Comparison of ENCODE assay signal across 2 cellular contexts in the genomic region with DNA sequence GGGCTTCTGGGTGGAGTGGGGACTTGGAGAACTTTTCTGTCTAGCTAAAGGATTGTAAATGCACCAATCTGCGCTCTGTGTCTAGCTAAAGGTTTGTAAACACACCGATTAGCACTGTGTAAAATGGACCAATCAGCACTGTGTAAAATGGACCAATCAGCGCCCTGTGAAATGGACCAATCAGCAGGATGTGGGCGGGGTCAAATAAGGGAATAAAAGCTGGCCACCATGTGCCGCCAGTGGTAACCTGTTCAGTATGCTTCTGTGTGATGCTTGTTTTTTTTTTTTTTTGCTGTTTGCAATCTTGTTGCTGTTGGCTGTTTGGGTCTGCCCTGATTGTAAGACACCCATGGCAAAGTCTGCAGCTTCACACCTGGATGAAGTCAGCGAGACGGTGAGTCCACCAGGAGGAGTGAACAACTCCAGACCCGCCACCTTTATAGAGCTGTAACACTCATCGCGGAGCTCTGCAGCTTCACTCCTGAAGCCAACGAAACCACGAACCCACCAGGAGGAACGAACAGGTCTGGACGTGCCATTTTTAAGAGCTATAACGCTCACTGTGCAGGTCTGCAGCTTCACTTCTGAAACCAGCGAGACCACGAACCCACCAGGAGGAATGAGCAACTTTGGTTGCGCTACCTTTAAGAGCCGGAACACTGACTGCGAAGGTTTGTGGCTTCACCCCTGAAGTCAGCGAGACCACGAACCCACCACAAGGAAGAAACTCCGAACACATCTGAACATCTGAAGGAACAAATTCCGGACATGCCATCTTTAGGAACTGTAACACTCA.
TF ChIP-seq lines count a peak whose summit lies in the region.

No MANE protein-coding gene starts in this region.

TF ChIP-seq in HEK293, 187 proteins besides CTCF, POLR2A, EP300 and RAD21 (continued from another document):
- TF ChIP-seq, protein P1, sequence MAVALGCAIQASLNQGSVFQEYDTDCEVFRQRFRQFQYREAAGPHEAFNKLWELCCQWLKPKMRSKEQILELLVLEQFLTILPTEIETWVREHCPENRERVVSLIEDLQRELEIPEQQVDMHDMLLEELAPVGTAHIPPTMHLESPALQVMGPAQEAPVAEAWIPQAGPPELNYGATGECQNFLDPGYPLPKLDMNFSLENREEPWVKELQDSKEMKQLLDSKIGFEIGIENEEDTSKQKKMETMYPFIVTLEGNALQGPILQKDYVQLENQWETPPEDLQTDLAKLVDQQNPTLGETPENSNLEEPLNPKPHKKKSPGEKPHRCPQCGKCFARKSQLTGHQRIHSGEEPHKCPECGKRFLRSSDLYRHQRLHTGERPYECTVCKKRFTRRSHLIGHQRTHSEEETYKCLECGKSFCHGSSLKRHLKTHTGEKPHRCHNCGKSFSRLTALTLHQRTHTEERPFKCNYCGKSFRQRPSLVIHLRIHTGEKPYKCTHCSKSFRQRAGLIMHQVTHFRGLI (tag by site-specific recombination; IDR thresholded peaks at IDR 0.05), result 0 out of 2 replicates have a peak, but pooled peaks have one; percentile 33
- TF ChIP-seq ZNF791 (tag by site-specific recombination; IDR thresholded peaks at IDR 0.05), result no peak

TF ChIP-seq in GM12878, 131 proteins besides CTCF, POLR2A, EP300 and RAD21 (continued from another document):
- TF ChIP-seq, protein P2, sequence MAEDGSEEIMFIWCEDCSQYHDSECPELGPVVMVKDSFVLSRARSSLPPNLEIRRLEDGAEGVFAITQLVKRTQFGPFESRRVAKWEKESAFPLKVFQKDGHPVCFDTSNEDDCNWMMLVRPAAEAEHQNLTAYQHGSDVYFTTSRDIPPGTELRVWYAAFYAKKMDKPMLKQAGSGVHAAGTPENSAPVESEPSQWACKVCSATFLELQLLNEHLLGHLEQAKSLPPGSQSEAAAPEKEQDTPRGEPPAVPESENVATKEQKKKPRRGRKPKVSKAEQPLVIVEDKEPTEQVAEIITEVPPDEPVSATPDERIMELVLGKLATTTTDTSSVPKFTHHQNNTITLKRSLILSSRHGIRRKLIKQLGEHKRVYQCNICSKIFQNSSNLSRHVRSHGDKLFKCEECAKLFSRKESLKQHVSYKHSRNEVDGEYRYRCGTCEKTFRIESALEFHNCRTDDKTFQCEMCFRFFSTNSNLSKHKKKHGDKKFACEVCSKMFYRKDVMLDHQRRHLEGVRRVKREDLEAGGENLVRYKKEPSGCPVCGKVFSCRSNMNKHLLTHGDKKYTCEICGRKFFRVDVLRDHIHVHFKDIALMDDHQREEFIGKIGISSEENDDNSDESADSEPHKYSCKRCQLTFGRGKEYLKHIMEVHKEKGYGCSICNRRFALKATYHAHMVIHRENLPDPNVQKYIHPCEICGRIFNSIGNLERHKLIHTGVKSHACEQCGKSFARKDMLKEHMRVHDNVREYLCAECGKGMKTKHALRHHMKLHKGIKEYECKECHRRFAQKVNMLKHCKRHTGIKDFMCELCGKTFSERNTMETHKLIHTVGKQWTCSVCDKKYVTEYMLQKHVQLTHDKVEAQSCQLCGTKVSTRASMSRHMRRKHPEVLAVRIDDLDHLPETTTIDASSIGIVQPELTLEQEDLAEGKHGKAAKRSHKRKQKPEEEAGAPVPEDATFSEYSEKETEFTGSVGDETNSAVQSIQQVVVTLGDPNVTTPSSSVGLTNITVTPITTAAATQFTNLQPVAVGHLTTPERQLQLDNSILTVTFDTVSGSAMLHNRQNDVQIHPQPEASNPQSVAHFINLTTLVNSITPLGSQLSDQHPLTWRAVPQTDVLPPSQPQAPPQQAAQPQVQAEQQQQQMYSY (CRISPR knock-in tag; IDR thresholded peaks at IDR 0.05), result no peak
- TF ChIP-seq, protein P3, sequence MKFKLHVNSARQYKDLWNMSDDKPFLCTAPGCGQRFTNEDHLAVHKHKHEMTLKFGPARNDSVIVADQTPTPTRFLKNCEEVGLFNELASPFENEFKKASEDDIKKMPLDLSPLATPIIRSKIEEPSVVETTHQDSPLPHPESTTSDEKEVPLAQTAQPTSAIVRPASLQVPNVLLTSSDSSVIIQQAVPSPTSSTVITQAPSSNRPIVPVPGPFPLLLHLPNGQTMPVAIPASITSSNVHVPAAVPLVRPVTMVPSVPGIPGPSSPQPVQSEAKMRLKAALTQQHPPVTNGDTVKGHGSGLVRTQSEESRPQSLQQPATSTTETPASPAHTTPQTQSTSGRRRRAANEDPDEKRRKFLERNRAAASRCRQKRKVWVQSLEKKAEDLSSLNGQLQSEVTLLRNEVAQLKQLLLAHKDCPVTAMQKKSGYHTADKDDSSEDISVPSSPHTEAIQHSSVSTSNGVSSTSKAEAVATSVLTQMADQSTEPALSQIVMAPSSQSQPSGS (IDR thresholded peaks at IDR 0.05; ENCODE audit: low read length), result 0 out of 2 replicates have a peak, but pooled peaks have one; percentile 25
- TF ChIP-seq RUNX3 (IDR thresholded peaks at IDR 0.05; ENCODE audit: low read length) (peak; percentile 89; the same call in 1 of the 2 replicates), FOS (IDR thresholded peaks at IDR 0.05; ENCODE audit: borderline replicate concordance, extremely low read depth, insufficient read length) (peak; percentile 30), CBFB (IDR thresholded peaks at IDR 0.05; ENCODE audit: low read depth) (peak; percentile 68; the same call in 1 of the 2 replicates), ZSCAN29 (IDR thresholded peaks at IDR 0.05) (no peak), EED (IDR thresholded peaks at IDR 0.05; ENCODE audit: low read depth) (peak; percentile 54; the same call in 1 of the 2 replicates), IKZF2 (IDR thresholded peaks at IDR 0.05) (0 out of 4 replicates have a peak, but pooled peaks have one; percentile 34 to 39), TCF3 (IDR thresholded peaks at IDR 0.05; ENCODE audit: borderline replicate concordance, insufficient read depth, low read depth, low read length) (no peak), SP1 (IDR thresholded peaks at IDR 0.05; ENCODE audit: low read depth, low read length) (peak; percentile 77)
- TF ChIP-seq, protein P4, sequence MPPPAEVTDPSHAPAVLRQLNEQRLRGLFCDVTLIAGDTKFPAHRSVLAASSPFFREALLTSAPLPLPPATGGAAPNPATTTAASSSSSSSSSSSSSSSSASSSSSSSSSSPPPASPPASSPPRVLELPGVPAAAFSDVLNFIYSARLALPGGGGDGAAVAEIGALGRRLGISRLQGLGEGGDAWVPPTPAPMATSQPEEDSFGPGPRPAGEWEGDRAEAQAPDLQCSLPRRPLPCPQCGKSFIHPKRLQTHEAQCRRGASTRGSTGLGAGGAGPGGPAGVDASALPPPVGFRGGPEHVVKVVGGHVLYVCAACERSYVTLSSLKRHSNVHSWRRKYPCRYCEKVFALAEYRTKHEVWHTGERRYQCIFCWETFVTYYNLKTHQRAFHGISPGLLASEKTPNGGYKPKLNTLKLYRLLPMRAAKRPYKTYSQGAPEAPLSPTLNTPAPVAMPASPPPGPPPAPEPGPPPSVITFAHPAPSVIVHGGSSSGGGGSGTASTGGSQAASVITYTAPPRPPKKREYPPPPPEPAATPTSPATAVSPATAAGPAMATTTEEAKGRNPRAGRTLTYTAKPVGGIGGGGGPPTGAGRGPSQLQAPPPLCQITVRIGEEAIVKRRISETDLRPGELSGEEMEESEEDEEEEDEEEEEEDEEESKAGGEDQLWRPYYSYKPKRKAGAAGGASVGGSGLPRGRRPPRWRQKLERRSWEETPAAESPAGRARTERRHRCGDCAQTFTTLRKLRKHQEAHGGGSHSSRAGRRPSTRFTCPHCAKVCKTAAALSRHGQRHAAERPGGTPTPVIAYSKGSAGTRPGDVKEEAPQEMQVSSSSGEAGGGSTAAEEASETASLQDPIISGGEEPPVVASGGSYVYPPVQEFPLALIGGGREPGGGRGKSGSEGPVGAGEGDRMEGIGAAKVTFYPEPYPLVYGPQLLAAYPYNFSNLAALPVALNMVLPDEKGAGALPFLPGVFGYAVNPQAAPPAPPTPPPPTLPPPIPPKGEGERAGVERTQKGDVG (CRISPR knock-in tag; IDR thresholded peaks at IDR 0.05), result no peak
- TF ChIP-seq, protein P5, sequence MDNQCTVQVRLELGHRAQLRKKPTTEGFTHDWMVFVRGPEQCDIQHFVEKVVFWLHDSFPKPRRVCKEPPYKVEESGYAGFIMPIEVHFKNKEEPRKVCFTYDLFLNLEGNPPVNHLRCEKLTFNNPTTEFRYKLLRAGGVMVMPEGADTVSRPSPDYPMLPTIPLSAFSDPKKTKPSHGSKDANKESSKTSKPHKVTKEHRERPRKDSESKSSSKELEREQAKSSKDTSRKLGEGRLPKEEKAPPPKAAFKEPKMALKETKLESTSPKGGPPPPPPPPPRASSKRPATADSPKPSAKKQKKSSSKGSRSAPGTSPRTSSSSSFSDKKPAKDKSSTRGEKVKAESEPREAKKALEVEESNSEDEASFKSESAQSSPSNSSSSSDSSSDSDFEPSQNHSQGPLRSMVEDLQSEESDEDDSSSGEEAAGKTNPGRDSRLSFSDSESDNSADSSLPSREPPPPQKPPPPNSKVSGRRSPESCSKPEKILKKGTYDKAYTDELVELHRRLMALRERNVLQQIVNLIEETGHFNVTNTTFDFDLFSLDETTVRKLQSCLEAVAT (IDR thresholded peaks at IDR 0.05), result no peak
TF ChIP-seq in GM12878: peak in this region for 7.
